Comparison of ENCODE assay signal across 23 cellular contexts in the genomic region with DNA sequence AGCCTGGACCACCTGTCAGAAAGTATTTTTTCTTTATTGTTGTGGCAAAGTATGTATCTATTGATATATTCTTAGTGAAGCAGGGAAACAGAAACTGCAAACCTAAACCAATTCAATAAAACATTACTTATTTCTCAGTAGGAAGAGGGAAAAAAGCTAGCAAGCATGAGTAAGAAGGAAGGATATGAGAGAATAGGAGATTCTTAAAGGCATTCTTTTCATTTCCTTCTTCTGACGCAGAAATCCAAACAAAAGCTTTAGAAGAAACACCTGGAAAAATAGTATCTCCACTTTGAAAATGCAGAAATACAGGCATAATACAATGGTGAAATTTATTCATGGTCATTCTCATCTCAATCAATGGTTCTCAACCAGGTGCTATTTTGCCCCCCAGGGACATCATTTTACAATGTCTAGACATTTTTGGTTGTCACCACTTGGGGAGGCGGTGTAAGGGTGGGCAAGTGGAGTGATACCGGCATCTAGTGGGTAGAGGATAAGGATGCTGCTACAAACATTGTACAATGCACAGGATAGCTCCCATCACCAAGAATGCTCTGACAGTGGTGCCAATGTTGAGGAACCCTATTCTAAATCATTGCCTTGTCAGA. TPM values are rescaled to one million over a fixed set of nuclear protein-coding genes. Genes with fewer than 3 reads are reported as not detected.
DNase-seq lines count a peak whose midpoint lies in the region; ATAC-seq and TF ChIP-seq lines count a peak whose summit lies in the region.
"Had no signal": no experiment of that assay in that cellular context is flagged by ENCODE, and none has a peak within 500 bp of the region (broad histone marks: within the 10 kb centered on the region; RNA-seq: fewer than 3 reads in every experiment).

No MANE protein-coding gene starts in this region.

- H3K27me3 Mint-ChIP-seq in chondrocyte (ENCODE audit: low read depth) (no peaks in the 10 kb centered on the region), osteocyte (ENCODE audit: unreplicated experiment) (no peaks in the 10 kb centered on the region)

- ATAC-seq in HG02759 (IDR thresholded peaks at IDR 0.05; ENCODE audit: unreplicated experiment), result no peak
- ATAC-seq: CD8-positive, alpha-beta T cell; T-cell had no signal

- no peak overlapping the region for H3K4me3 Mint-ChIP-seq in chondrocyte (ENCODE audit: unreplicated experiment)
- no peak overlapping the region for H3K4me3 Mint-ChIP-seq in osteocyte (ENCODE audit: unreplicated experiment)
- H3K4me3 Mint-ChIP-seq: CD8-positive, alpha-beta T cell; T-cell had no signal

- peaks cover 2% of the 10 kb centered on the region for H3K9me3 Mint-ChIP-seq in chondrocyte (ENCODE audit: low read depth)
- peaks cover 8% of the 10 kb centered on the region for H3K9me3 Mint-ChIP-seq in osteocyte (ENCODE audit: unreplicated experiment)
- H3K9me3 Mint-ChIP-seq: CD8-positive, alpha-beta T cell; T-cell had no signal

- peak; percentile 29 for TF ChIP-seq CTCF in chondrocyte (IDR thresholded peaks at IDR 0.05)
- TF ChIP-seq CTCF in osteocyte (IDR thresholded peaks at IDR 0.05), result peak; percentile 6

- H3K4me1 Mint-ChIP-seq in chondrocyte (ENCODE audit: low read depth) (peaks cover 21% of the 10 kb centered on the region), osteocyte (ENCODE audit: unreplicated experiment) (peaks cover 25% of the 10 kb centered on the region)
- H3K4me1 Mint-ChIP-seq: T-cell had no signal

- H3K36me3 Mint-ChIP-seq in chondrocyte (ENCODE audit: low read depth) (no peaks in the 10 kb centered on the region), osteocyte (ENCODE audit: unreplicated experiment) (no peaks in the 10 kb centered on the region)
- H3K36me3 Mint-ChIP-seq: CD8-positive, alpha-beta T cell; T-cell had no signal

- H3K27ac Mint-ChIP-seq in chondrocyte (ENCODE audit: unreplicated experiment) (peak overlapping the region; percentile 57), osteocyte (ENCODE audit: unreplicated experiment) (peak overlapping the region; percentile 27)
- H3K27ac Mint-ChIP-seq: CD8-positive, alpha-beta T cell; T-cell had no signal

- peak; percentile 3 for DNase-seq in NCI-H748 (lab: John Stamatoyannopoulos, UW; ENCODE audit: unreplicated experiment)
- DNase-seq in NCI-H748 treated with DMSO at 0.1 percent for 48 hours (lab: John Stamatoyannopoulos, UW), result no peak
- peak; percentile 41 for DNase-seq in M059J (ENCODE audit: low read depth)
- DNase-seq in chondrocyte (ENCODE audit: low spot score), result no peak
- no peak for DNase-seq in osteocyte (ENCODE audit: extremely low spot score, unreplicated experiment)
- DNase-seq in AML-193 (lab: John Stamatoyannopoulos, UW), result no peak
- DNase-seq in islet precursor cell, result no peak
- DNase-seq: activated gamma-delta T cell; CD8-positive, alpha-beta T cell; heart right ventricle; NCI-H187; NCI-H526 treated with DMSO at 0.1 percent for 48 hours; ovary; RPMI8226; stimulated activated CD4-positive, alpha-beta T cell treated with anti-CD3 and anti-CD28 coated beads, Interleukin-4, amount 100 ng/mL, for 24 hours; WERI-Rb-1 had no signal

RNA-seq across cellular contexts. Expression of gene ATXN3L, which starts 21.7 kb away (rescaled TPM):
- total RNA-seq in M059J (2014; rRNA removed; shearing (Covaris generic)), result not detected in 2 replicates
- total RNA-seq in chondrocyte, result not detected in 3 replicates
- not detected in 2 replicates for total RNA-seq in osteocyte
- total RNA-seq: ascending aorta; CD8-positive, alpha-beta T cell; dermis microvascular lymphatic vessel endothelial cell; esophagus muscularis mucosa; heart right ventricle; ovary; skeletal muscle tissue; T-cell; thoracic aorta had no signal

Comparison
In these comparisons a context has a peak if more than half of its experiments do, and no peak if none do; other contexts are left out.
1. DNase-seq: peak in NCI-H748 (single experiment) and M059J (single experiment); none in NCI-H748 treated with DMSO at 0.1 percent for 48 hours (single experiment), chondrocyte (single experiment), osteocyte (single experiment), AML-193 (0 of 2) and islet precursor cell (single experiment).